ENCODE assay signal across 1 cellular context in the genomic region with DNA sequence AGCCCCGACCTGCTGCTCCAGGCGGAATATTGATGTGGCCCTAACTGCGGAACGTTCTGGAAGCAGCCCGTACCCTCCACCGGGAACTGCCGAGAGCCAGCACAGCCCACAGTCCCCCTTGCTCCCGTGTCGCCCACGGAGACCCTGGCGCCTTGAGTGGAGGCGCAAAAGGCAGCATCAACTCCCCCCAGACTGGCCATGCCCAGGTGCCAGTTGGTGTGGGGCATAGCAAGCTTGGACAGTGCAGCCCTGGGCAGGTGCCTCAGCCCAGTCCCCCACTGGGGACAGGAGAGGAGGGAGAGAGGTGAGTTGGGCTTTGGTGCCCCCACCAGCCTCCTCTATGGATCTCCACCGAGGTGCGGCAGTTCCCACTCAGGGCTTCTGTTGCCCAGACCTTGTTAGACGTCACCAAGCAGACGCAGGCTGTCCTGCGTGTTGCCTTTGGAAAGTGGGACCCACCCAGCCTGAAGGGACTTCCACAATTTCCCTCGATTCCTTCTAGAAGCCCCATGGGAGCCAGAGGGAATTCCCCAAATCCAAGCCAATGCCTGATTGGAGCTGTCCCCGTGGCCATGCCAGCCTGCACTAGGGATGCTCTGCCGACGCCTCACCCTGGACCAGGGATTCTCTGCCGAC.
TF ChIP-seq lines count a peak whose summit lies in the region.

No MANE protein-coding gene starts in this region.

TF ChIP-seq in H1, 55 proteins besides CTCF, POLR2A, EP300 and RAD21:
- no peak for TF ChIP-seq SP1 (IDR thresholded peaks at IDR 0.05; ENCODE audit: low read depth, low read length)
- TF ChIP-seq ASH2L (IDR thresholded peaks at IDR 0.05; ENCODE audit: low read length): no peak
- no peak for TF ChIP-seq HDAC2 (IDR thresholded peaks at IDR 0.05; ENCODE audit: borderline replicate concordance in 1 of 2, low read depth in 2 of 2, low read length in 2 of 2)
- no peak for TF ChIP-seq BACH1 (IDR thresholded peaks at IDR 0.05; ENCODE audit: low read length)
- no peak for TF ChIP-seq MAFK (IDR thresholded peaks at IDR 0.05; ENCODE audit: low read depth, low read length)
- no peak for TF ChIP-seq JUND (IDR thresholded peaks at IDR 0.05; ENCODE audit: low read length)
